ENCODE assay signal across 16 cellular contexts in genomic region chr19:14470031-14470876, GRCh38. TPM values are rescaled to one million over a fixed set of nuclear protein-coding genes. Genes with fewer than 3 reads are reported as not detected.
DNase-seq lines count a peak whose midpoint lies in the region; ATAC-seq, FAIRE-seq and TF ChIP-seq lines count a peak whose summit lies in the region.
"Had no signal": no experiment of that assay in that cellular context is flagged by ENCODE, and none has a peak within 500 bp of the region (broad histone marks: within the 10 kb centered on the region; RNA-seq: fewer than 3 reads in every experiment).

No MANE protein-coding gene starts in this region.

- no peak overlapping the region for H3K56ac ChIP-seq in IMR-90 (ENCODE audit: extremely low read depth, insufficient read depth, low read length)

- H3K9ac ChIP-seq in IMR-90 (ENCODE audit: low read depth, low read length) (no peak overlapping the region), endothelial cell of umbilical vein (replicated peaks; ENCODE audit: extremely low read depth, insufficient read depth, low read length) (no peak overlapping the region)
- H3K9ac ChIP-seq: KMS-11 had no signal

- no peak overlapping the region for H2BK15ac ChIP-seq in IMR-90 (ENCODE audit: low read depth, low read length)

- TF ChIP-seq POLR2A in IMR-90 (IDR thresholded peaks at IDR 0.05; ENCODE audit: low read depth, low read length): no peak
- no peak for TF ChIP-seq POLR2A in endothelial cell of umbilical vein (IDR thresholded peaks at IDR 0.05; ENCODE audit: low read depth, low read length)

- 58% methylated on average over 10 of the region's 32 CpGs; no CpG with 5 or more reads in 1 of the 2 experiments for WGBS in IMR-90 (ENCODE audit: extremely low coverage in 2 of 2, insufficient read length in 1 of 2), 2 experiments

- H2AK5ac ChIP-seq in IMR-90 (ENCODE audit: low read depth, low read length): no peak overlapping the region

- H3K9me3 ChIP-seq in IMR-90 (ENCODE audit: control insufficient read depth, insufficient read depth, low read length) (no peaks in the 10 kb centered on the region), endothelial cell of umbilical vein (replicated peaks; ENCODE audit: control insufficient read depth, insufficient read depth, low read length) (no peaks in the 10 kb centered on the region)
- H3K9me3 ChIP-seq: Peyer's patch had no signal

- H3K27ac ChIP-seq in IMR-90 (ENCODE audit: insufficient read depth, low read length): no peak overlapping the region
- H3K27ac ChIP-seq in endothelial cell of umbilical vein (ENCODE audit: insufficient read depth, low read depth, low read length): no peak overlapping the region
- H3K27ac ChIP-seq: KMS-11, Peyer's patch had no signal

- CTCF ChIA-PET in IMR-90 (lab: Yijun Ruan, JAX): no interaction called here
- CTCF ChIA-PET in endothelial cell of umbilical vein (lab: Charles Lee): interaction anchor here (0.5 kb wide), 1 partner anchor 290 kb away, joined by 3 read pairs; no protein-coding TSS in a partner anchor

- no peak overlapping the region for H4K91ac ChIP-seq in IMR-90 (ENCODE audit: insufficient read depth, low read depth, low read length)

- no peak overlapping the region for H3K4me2 ChIP-seq in IMR-90 (ENCODE audit: low read depth, low read length)
- no peak overlapping the region for H3K4me2 ChIP-seq in endothelial cell of umbilical vein (ENCODE audit: insufficient read depth, low read length)
- H3K4me2 ChIP-seq: KMS-11 had no signal

- no peaks in the 10 kb centered on the region for H3K79me2 ChIP-seq in endothelial cell of umbilical vein (ENCODE audit: control insufficient read depth, insufficient read depth, low read length)

- POLR2A ChIA-PET in IMR-90 (lab: Charles Lee; ENCODE audit: unreplicated experiment) (no interaction called here), endothelial cell of umbilical vein (lab: Charles Lee) (no interaction called here)

- FAIRE-seq in endothelial cell of umbilical vein (lab: Jason Lieb, UNC): no peak

- H3K14ac ChIP-seq in IMR-90 (replicated peaks; ENCODE audit: low read depth, low read length): no peak overlapping the region

- dilution Hi-C loops in IMR-90 (cut with HindIII; ENCODE audit: low sequenced_read_pairs, unreplicated experiment): no loop called here
- dilution Hi-C loops in endothelial cell of umbilical vein (cut with MboI; ENCODE audit: extremely low pct_ligation_motif_present, low sequenced_read_pairs): no loop called here

- no peak overlapping the region for H2BK120ac ChIP-seq in IMR-90 (ENCODE audit: low read depth, low read length)

- no peak overlapping the region for H2BK20ac ChIP-seq in IMR-90 (ENCODE audit: low read depth, low read length)

- H3K27me3 ChIP-seq in H7 (ENCODE audit: control insufficient read depth, insufficient read depth, low read length) (no peaks in the 10 kb centered on the region), IMR-90 (ENCODE audit: control insufficient read depth, insufficient read depth, low read length) (no peaks in the 10 kb centered on the region), endothelial cell of umbilical vein (ENCODE audit: control insufficient read depth in 2 of 2, insufficient read depth in 2 of 2, low read length in 2 of 2) (no peaks in the 10 kb centered on the region)

- no peak overlapping the region for H2AK9ac ChIP-seq in IMR-90 (replicated peaks; ENCODE audit: low read depth, low read length, poor library complexity)

- H4K8ac ChIP-seq in IMR-90 (ENCODE audit: low read depth in 2 of 2, low read length in 2 of 2): no peak overlapping the region

- intact Hi-C loops in IMR-90 (cut with micrococcal nuclease) (no loop called here), endothelial cell of umbilical vein (cut with micrococcal nuclease) (loop anchor here (5.0 kb wide), 1 partner anchor 323 kb away; no protein-coding TSS in a partner anchor)

- no peak overlapping the region for H2BK5ac ChIP-seq in IMR-90 (ENCODE audit: low read depth, low read length, poor library complexity, severe bottlenecking)

- H3K9me1 ChIP-seq in IMR-90 (ENCODE audit: insufficient read depth, low read length) (0 out of 2 replicates have a peak, but pooled peaks cover 5% of the 10 kb centered on the region), endothelial cell of umbilical vein (replicated peaks; ENCODE audit: control insufficient read depth, extremely low read depth, insufficient read depth, low read length) (no peaks in the 10 kb centered on the region)

- peaks cover 8% of the 10 kb centered on the region for H3K4me1 ChIP-seq in IMR-90 (ENCODE audit: control insufficient read depth, insufficient read depth, low read length)
- H3K4me1 ChIP-seq in endothelial cell of umbilical vein (ENCODE audit: control insufficient read depth, extremely low read depth, insufficient read depth, low read length): peaks cover 16% of the 10 kb centered on the region

- in situ Hi-C loops in IMR-90 (cut with MboI; ENCODE audit: low sequenced_read_pairs): loop anchor here (10.0 kb wide), 1 partner anchor 585 kb away; no protein-coding TSS in a partner anchor

- H3K18ac ChIP-seq in IMR-90 (ENCODE audit: low read depth, low read length): no peak overlapping the region

- H3K79me1 ChIP-seq in IMR-90 (ENCODE audit: low read depth in 1 of 2, low read length in 2 of 2): peaks cover 0 to 9% of the 10 kb centered on the region in 2 experiments; a peak in 1 of 4 replicates

- no peak for TF ChIP-seq RAD21 in IMR-90 (IDR thresholded peaks at IDR 0.05; ENCODE audit: low read length)

- H3K4me3 ChIP-seq in H7 (ENCODE audit: insufficient read depth, low read depth, low read length) (no peak overlapping the region), IMR-90 (ENCODE audit: insufficient read depth, low read depth, low read length) (no peak overlapping the region), endothelial cell of umbilical vein (replicated peaks in 1 of 3; ENCODE audit: insufficient read depth in 1 of 3, low read depth in 1 of 3, low read length in 3 of 3) (no peak overlapping the region)
- H3K4me3 ChIP-seq: Peyer's patch had no signal

- H4K5ac ChIP-seq in IMR-90 (ENCODE audit: low read depth, low read length): no peak overlapping the region

- no peaks in the 10 kb centered on the region; the same call in 1 of the 2 replicates for H4K20me1 ChIP-seq in IMR-90 (ENCODE audit: insufficient read depth, low read length)
- no peaks in the 10 kb centered on the region for H4K20me1 ChIP-seq in endothelial cell of umbilical vein (replicated peaks; ENCODE audit: control insufficient read depth, extremely low read depth, insufficient read depth, low read length)

- no TSS peak for BruUV-seq in IMR-90 (replicated peaks; lab: Mats Ljungman, UMichigan)
- TSS peak; percentile 60 for BruUV-seq in endothelial cell of umbilical vein (replicated peaks; lab: Mats Ljungman, UMichigan)

- H3K23ac ChIP-seq in IMR-90 (ENCODE audit: low read depth, low read length): no peak overlapping the region

- TF ChIP-seq CTCF in IMR-90 (conservative IDR thresholded peaks at IDR 0.05; ENCODE audit: low read depth, low read length) (no peak), endothelial cell of umbilical vein (IDR thresholded peaks at IDR 0.05; ENCODE audit: extremely low read depth in 1 of 2, insufficient read depth in 1 of 2, low read depth in 1 of 2, low read length in 2 of 2) (no peak)

- H3K36me3 ChIP-seq in H7 (replicated peaks; ENCODE audit: control insufficient read depth, insufficient read depth, low read length): peaks cover 3% of the 10 kb centered on the region
- H3K36me3 ChIP-seq in IMR-90 (ENCODE audit: control insufficient read depth, insufficient read depth, low read length): peaks cover 32% of the 10 kb centered on the region
- H3K36me3 ChIP-seq in endothelial cell of umbilical vein (ENCODE audit: control insufficient read depth in 2 of 2, extremely low read depth in 1 of 2, insufficient read depth in 2 of 2, low read length in 2 of 2): peaks cover 8 to 28% of the 10 kb centered on the region in 2 experiments

- no peak overlapping the region for H3K4ac ChIP-seq in IMR-90 (ENCODE audit: low read depth, low read length)

- ATAC-seq in IMR-90 (ENCODE audit: low read depth): no peak

- DNase-seq in H7 (peak; percentile 59), IMR-90 (no peak), endothelial cell of umbilical vein (ENCODE audit: low read depth, low spot score) (no peak), DMS153 treated with DMSO at 0.1 percent for 48 hours (lab: John Stamatoyannopoulos, UW; ENCODE audit: unreplicated experiment) (no peak), NCI-H82 (lab: John Stamatoyannopoulos, UW) (no peak)
- DNase-seq: COR-L47, DMS153, HCEC 1CT, NCI-H1048, NCI-H1436 treated with DMSO at 0.1 percent for 48 hours, NCI-H2029 treated with DMSO at 0.1 percent for 48 hours, NCI-H510A, NCI-H774, Peyer's patch, SHP77 had no signal

- peak overlapping the region; percentile 33 for H2AFZ ChIP-seq in IMR-90 (replicated peaks; ENCODE audit: low read length, poor library complexity)
- H2AFZ ChIP-seq in endothelial cell of umbilical vein (ENCODE audit: low read depth, low read length): no peak overlapping the region

RNA-seq across cellular contexts. Expression of gene PTGER1, which starts 4.9 kb away (rescaled TPM):
- total RNA-seq in H7 (2014; rRNA removed; shearing (Covaris generic)): 0.22 and 0.35 TPM in 2 replicates
- total RNA-seq in IMR-90 (2012; rRNA removed) (0.28 and 0.54 TPM in 2 replicates), endothelial cell of umbilical vein (0.40 and 0.53 TPM in 2 replicates)
- polyA plus RNA-seq in IMR-90 (2012; rRNA removed) (0.60 and 1.6 TPM in 2 replicates), endothelial cell of umbilical vein (0.21 and 0.48 TPM in 2 replicates)
- 0.90 and 2.7 TPM in 2 replicates for polyA plus RNA-seq in IMR-90 (2012; cell fraction: cytosol; rRNA removed)
- polyA plus RNA-seq in IMR-90 (2012; cell fraction: nucleus; rRNA removed; ENCODE audit: low replicate concordance): 0.52 and 2.4 TPM in 2 replicates
- 0.08 and 0.17 TPM in 2 replicates for polyA plus RNA-seq in endothelial cell of umbilical vein (2011; cell fraction: cytosol; rRNA removed)
- polyA plus RNA-seq in endothelial cell of umbilical vein (2011; cell fraction: nucleus; rRNA removed): 0.13 TPM in 1 of 2 replicates, not detected in the other
- polyA plus RNA-seq in endothelial cell of umbilical vein (2012): 0.19 TPM in 1 of 2 replicates, not detected in the other
- not detected in 2 replicates for polyA minus RNA-seq in endothelial cell of umbilical vein
- not detected for polyA minus RNA-seq in endothelial cell of umbilical vein (2011; cell fraction: cytosol; rRNA and poly(A)+ RNA removed)
- polyA minus RNA-seq in endothelial cell of umbilical vein (2011; cell fraction: nucleus; rRNA and poly(A)+ RNA removed): not detected in 2 replicates
- total RNA-seq: Peyer's patch had no signal

RNA-seq across cellular contexts. Expression of gene GIPC1, which starts 25.7 kb away (rescaled TPM):
- 97.8 and 116 TPM in 2 replicates for total RNA-seq in H7 (2014; rRNA removed; shearing (Covaris generic))
- total RNA-seq in IMR-90 (2012; rRNA removed): 74.2 and 77.5 TPM in 2 replicates
- 133 and 153 TPM in 2 replicates for polyA plus RNA-seq in IMR-90 (2012; rRNA removed)
- polyA plus RNA-seq in IMR-90 (2012; cell fraction: cytosol; rRNA removed): 151 and 196 TPM in 2 replicates
- polyA plus RNA-seq in IMR-90 (2012; cell fraction: nucleus; rRNA removed; ENCODE audit: low replicate concordance): 93.4 and 205 TPM in 2 replicates
- 102 and 108 TPM in 2 replicates for total RNA-seq in endothelial cell of umbilical vein
- polyA plus RNA-seq in endothelial cell of umbilical vein: 141 and 159 TPM in 2 replicates
- polyA plus RNA-seq in endothelial cell of umbilical vein (2011; cell fraction: cytosol; rRNA removed): 65.4 and 106 TPM in 2 replicates
- polyA plus RNA-seq in endothelial cell of umbilical vein (2011; cell fraction: nucleus; rRNA removed): 65.6 and 67.3 TPM in 2 replicates
- 76.4 and 123 TPM in 2 replicates for polyA plus RNA-seq in endothelial cell of umbilical vein (2012)
- 39.1 and 62.3 TPM in 2 replicates for polyA minus RNA-seq in endothelial cell of umbilical vein
- 84.5 TPM for polyA minus RNA-seq in endothelial cell of umbilical vein (2011; cell fraction: cytosol; rRNA and poly(A)+ RNA removed)
- polyA minus RNA-seq in endothelial cell of umbilical vein (2011; cell fraction: nucleus; rRNA and poly(A)+ RNA removed): 16.2 and 32.9 TPM in 2 replicates

RNA-seq across cellular contexts. Expression of gene PKN1, which starts 37.1 kb away (rescaled TPM):
- total RNA-seq in H7 (2014; rRNA removed; shearing (Covaris generic)): 108 and 127 TPM in 2 replicates
- 39.4 and 41.4 TPM in 2 replicates for total RNA-seq in IMR-90 (2012; rRNA removed)
- polyA plus RNA-seq in IMR-90 (2012; rRNA removed): 39.1 and 44.1 TPM in 2 replicates
- 58.6 and 63.1 TPM in 2 replicates for polyA plus RNA-seq in IMR-90 (2012; cell fraction: cytosol; rRNA removed)
- polyA plus RNA-seq in IMR-90 (2012; cell fraction: nucleus; rRNA removed; ENCODE audit: low replicate concordance): 50.6 and 92.0 TPM in 2 replicates
- 302 and 326 TPM in 2 replicates for total RNA-seq in endothelial cell of umbilical vein
- polyA plus RNA-seq in endothelial cell of umbilical vein: 142 and 148 TPM in 2 replicates
- polyA plus RNA-seq in endothelial cell of umbilical vein (2011; cell fraction: cytosol; rRNA removed): 163 and 180 TPM in 2 replicates
- 162 and 166 TPM in 2 replicates for polyA plus RNA-seq in endothelial cell of umbilical vein (2011; cell fraction: nucleus; rRNA removed)
- 155 and 170 TPM in 2 replicates for polyA plus RNA-seq in endothelial cell of umbilical vein (2012)
- polyA minus RNA-seq in endothelial cell of umbilical vein: 157 and 229 TPM in 2 replicates
- polyA minus RNA-seq in endothelial cell of umbilical vein (2011; cell fraction: cytosol; rRNA and poly(A)+ RNA removed): 70.3 TPM
- 47.5 and 72.7 TPM in 2 replicates for polyA minus RNA-seq in endothelial cell of umbilical vein (2011; cell fraction: nucleus; rRNA and poly(A)+ RNA removed)

RNA-seq across cellular contexts. Expression of gene DNAJB1, which starts 47.9 kb away (rescaled TPM):
- total RNA-seq in H7 (2014; rRNA removed; shearing (Covaris generic)): 44.6 and 46.9 TPM in 2 replicates
- 82.5 and 88.2 TPM in 2 replicates for total RNA-seq in IMR-90 (2012; rRNA removed)
- polyA plus RNA-seq in IMR-90 (2012; rRNA removed): 91.1 and 95.4 TPM in 2 replicates
- 73.4 and 172 TPM in 2 replicates for polyA plus RNA-seq in IMR-90 (2012; cell fraction: cytosol; rRNA removed)
- 38.3 and 63.8 TPM in 2 replicates for polyA plus RNA-seq in IMR-90 (2012; cell fraction: nucleus; rRNA removed; ENCODE audit: low replicate concordance)
- 55.8 and 58.6 TPM in 2 replicates for total RNA-seq in endothelial cell of umbilical vein
- 49.4 and 59.8 TPM in 2 replicates for polyA plus RNA-seq in endothelial cell of umbilical vein
- polyA plus RNA-seq in endothelial cell of umbilical vein (2011; cell fraction: cytosol; rRNA removed): 53.9 and 57.8 TPM in 2 replicates
- polyA plus RNA-seq in endothelial cell of umbilical vein (2011; cell fraction: nucleus; rRNA removed): 29.2 and 33.8 TPM in 2 replicates
- polyA plus RNA-seq in endothelial cell of umbilical vein (2012): 54.7 and 65.1 TPM in 2 replicates
- polyA minus RNA-seq in endothelial cell of umbilical vein: 44.9 and 48.7 TPM in 2 replicates
- polyA minus RNA-seq in endothelial cell of umbilical vein (2011; cell fraction: cytosol; rRNA and poly(A)+ RNA removed): 45.8 TPM
- 14.2 and 15.0 TPM in 2 replicates for polyA minus RNA-seq in endothelial cell of umbilical vein (2011; cell fraction: nucleus; rRNA and poly(A)+ RNA removed)

RNA-seq across cellular contexts. Expression of gene DDX39A, which starts 51.1 kb away (rescaled TPM):
- 94.6 and 131 TPM in 2 replicates for total RNA-seq in H7 (2014; rRNA removed; shearing (Covaris generic))
- total RNA-seq in IMR-90 (2012; rRNA removed) (77.5 and 83.0 TPM in 2 replicates), endothelial cell of umbilical vein (153 and 157 TPM in 2 replicates)
- polyA plus RNA-seq in IMR-90 (2012; rRNA removed) (82.5 and 89.3 TPM in 2 replicates), endothelial cell of umbilical vein (158 and 168 TPM in 2 replicates)
- 49.4 and 53.9 TPM in 2 replicates for polyA plus RNA-seq in IMR-90 (2012; cell fraction: cytosol; rRNA removed)
- 436 and 719 TPM in 2 replicates for polyA plus RNA-seq in IMR-90 (2012; cell fraction: nucleus; rRNA removed; ENCODE audit: low replicate concordance)
- polyA plus RNA-seq in endothelial cell of umbilical vein (2011; cell fraction: cytosol; rRNA removed): 122 and 136 TPM in 2 replicates
- 631 and 632 TPM in 2 replicates for polyA plus RNA-seq in endothelial cell of umbilical vein (2011; cell fraction: nucleus; rRNA removed)
- polyA plus RNA-seq in endothelial cell of umbilical vein (2012): 131 and 157 TPM in 2 replicates
- polyA minus RNA-seq in endothelial cell of umbilical vein: 73.4 and 92.4 TPM in 2 replicates
- 88.6 TPM for polyA minus RNA-seq in endothelial cell of umbilical vein (2011; cell fraction: cytosol; rRNA and poly(A)+ RNA removed)
- polyA minus RNA-seq in endothelial cell of umbilical vein (2011; cell fraction: nucleus; rRNA and poly(A)+ RNA removed): 81.9 and 101 TPM in 2 replicates
